23 cellular contexts compared by ENCODE assay signal in genomic region chr4:8477095-8477635, GRCh38.
"Had no signal": no experiment of that assay in that cellular context is flagged by ENCODE, and none has a peak within 500 bp of the region (broad histone marks: within the 10 kb centered on the region; RNA-seq: fewer than 3 reads in every experiment).

No MANE protein-coding gene starts in this region.

- FAIRE-seq: kidney had no signal

- H3K4me1 ChIP-seq: colonic mucosa, gastrocnemius medialis, prostate gland had no signal

- ATAC-seq: esophagus mucosa; gastrocnemius medialis; left lobe of liver; mucosa of descending colon; natural killer cell treated with Interleukin-12 subunit alpha and Interleukin-12 subunit beta and Interleukin-15 and Interleukin-18, amount 100 ng/mL, for 72 hours; stimulated activated naive CD8-positive, alpha-beta T cell treated with anti-CD3 and anti-CD28 coated beads, Interleukin-15, amount 100 ng/mL, for 72 hours had no signal

- H3K36me3 ChIP-seq: colonic mucosa, vagina had no signal

- H3K4me3 ChIP-seq: colonic mucosa, gastrocnemius medialis, lung, mucosa of descending colon, prostate gland, right atrium auricular region, sigmoid colon, thyroid gland, vagina had no signal

- H3K27me3 ChIP-seq: colonic mucosa, gastrocnemius medialis, right atrium auricular region, sigmoid colon, thyroid gland, vagina had no signal

- H3K27ac ChIP-seq: colonic mucosa, epithelial cell of prostate, gastrocnemius medialis, prostate gland, right atrium auricular region, sigmoid colon, thyroid gland, vagina had no signal

- DNase-seq: colonic mucosa; effector CD8-positive, alpha-beta T cell; endodermal cell; foreskin fibroblast; gastrocnemius medialis; head of caudate nucleus; kidney; mucosa of descending colon; naive B cell; sigmoid colon; stimulated activated CD4-positive, alpha-beta T cell treated with anti-CD3 and anti-CD28 coated beads, Interleukin-2, amount 100 ng/mL, for 48 hours; stimulated activated naive CD4-positive, alpha-beta T cell; stimulated activated naive CD8-positive, alpha-beta T cell treated with anti-CD3 and anti-CD28 coated beads, Interleukin-15, amount 100 ng/mL, for 72 hours; thyroid gland; trophoblast cell had no signal

- H3K9me3 ChIP-seq: colonic mucosa, gastrocnemius medialis, mucosa of descending colon, prostate gland, right atrium auricular region, sigmoid colon, thyroid gland, vagina had no signal
